Comparison of ENCODE assay signal across 24 cellular contexts in genomic region chr13:44762946-44763345, GRCh38.
"Had no signal": no experiment of that assay in that cellular context is flagged by ENCODE, and none has a peak within 500 bp of the region (broad histone marks: within the 10 kb centered on the region; RNA-seq: fewer than 3 reads in every experiment).

No MANE protein-coding gene starts in this region.

- DNase-seq: activated CD4-positive, alpha-beta T cell treated with anti-CD3 and anti-CD28 coated beads for 4 hours; activated CD4-positive, alpha-beta T cell treated with anti-CD3 and anti-CD28 coated beads, Interleukin-2, amount 50 U/mL, for 4 hours; activated effector memory CD4-positive, alpha-beta T cell treated with Interleukin-2 at 50 U/mL for 16 hours; activated naive CD4-positive, alpha-beta T cell treated with Interleukin-2 at 50 U/mL for 16 hours; activated naive CD8-positive, alpha-beta T cell treated with anti-CD3 and anti-CD28 coated beads for 36 hours; endodermal cell; esophagus squamous epithelium; left cardiac atrium; left ventricle myocardium superior; stimulated activated CD4-positive, alpha-beta T cell treated with anti-CD3 and anti-CD28 coated beads, Interleukin-12 subunit alpha, Interleukin-12 subunit beta, amount 100 ng/mL, for 4 hours; stimulated activated CD4-positive, alpha-beta T cell treated with anti-CD3 and anti-CD28 coated beads, Interleukin-4, amount 100 ng/mL, for 24 hours; T-helper 9 cell; upper lobe of left lung had no signal

- H3K27me3 ChIP-seq: adrenal gland, ascending aorta, esophagus squamous epithelium, heart left ventricle, upper lobe of left lung, vagina had no signal

- ATAC-seq: stimulated activated effector memory CD8-positive, alpha-beta T cell treated with anti-CD3 and anti-CD28 coated beads, Interleukin-12 subunit alpha, Interleukin-12 subunit beta, amount 100 ng/mL, for 72 hours had no signal

- H3K36me3 ChIP-seq: adrenal gland, ascending aorta, esophagus squamous epithelium, heart left ventricle, prostate gland, upper lobe of left lung, vagina had no signal

- FAIRE-seq: islet of Langerhans, TTC549 had no signal

- H3K4me3 ChIP-seq: adrenal gland, ascending aorta, esophagus squamous epithelium, heart left ventricle, mucosa of descending colon, prostate gland, skin epidermis, upper lobe of left lung, vagina had no signal

- H3K4me1 ChIP-seq: ascending aorta had no signal

- H3K9me3 ChIP-seq: adrenal gland, ascending aorta, esophagus squamous epithelium, heart left ventricle, mucosa of descending colon, prostate gland, upper lobe of left lung, vagina had no signal

- H3K27ac ChIP-seq: adrenal gland, ascending aorta, prostate gland, upper lobe of left lung, vagina, VCaP had no signal
